Comparison of ENCODE assay signal across 11 cellular contexts in the genomic region with DNA sequence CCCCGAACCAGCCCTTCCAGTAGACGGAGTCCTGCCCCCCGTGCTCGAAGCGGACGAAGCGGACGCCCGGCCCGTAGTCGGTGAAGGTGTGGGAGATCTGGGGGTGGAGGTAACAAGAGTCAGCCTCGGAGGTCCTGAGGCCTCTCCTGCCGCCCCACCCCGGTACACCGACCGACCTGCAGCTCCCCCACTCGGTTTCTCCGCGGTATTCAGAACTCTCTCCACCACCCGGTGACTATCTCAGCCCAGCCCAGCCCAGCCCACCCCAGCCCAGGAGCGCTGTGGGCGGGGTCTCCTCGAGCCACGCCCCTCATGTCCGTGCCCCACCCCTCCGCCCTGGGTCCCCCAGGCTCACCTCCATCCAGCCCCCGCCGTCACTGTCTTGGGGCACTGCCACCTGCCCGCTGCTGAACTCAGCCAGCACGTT. TPM values are rescaled to one million over a fixed set of nuclear protein-coding genes. Genes with fewer than 3 reads are reported as not detected.
DNase-seq lines count a peak whose midpoint lies in the region; ATAC-seq, FAIRE-seq and TF ChIP-seq lines count a peak whose summit lies in the region.
"Had no signal": no experiment of that assay in that cellular context is flagged by ENCODE, and none has a peak within 500 bp of the region (broad histone marks: within the 10 kb centered on the region; RNA-seq: fewer than 3 reads in every experiment).

No MANE protein-coding gene starts in this region.

- ATAC-seq in stimulated activated naive CD8-positive, alpha-beta T cell treated with anti-CD3 and anti-CD28 coated beads, Interleukin-15, amount 100 ng/mL, for 72 hours, result peak; percentile 7
- ATAC-seq in HG02973 (IDR thresholded peaks at IDR 0.05; ENCODE audit: unreplicated experiment) (no peak), aorta (ENCODE audit: low FRiP score) (no peak)

- H3K36me3 ChIP-seq in keratinocyte (ENCODE audit: control insufficient read depth in 2 of 2, extremely low read depth in 1 of 2, insufficient read depth in 2 of 2, low read length in 2 of 2) (peaks cover 0 to 5% of the 10 kb centered on the region in 2 experiments), aorta (ENCODE audit: control insufficient read depth in 1 of 2, insufficient read depth in 2 of 2, low read length in 1 of 2) (no peaks in the 10 kb centered on the region)
- H3K36me3 ChIP-seq: prostate gland had no signal

- intact Hi-C loops in aorta (cut with DNase I), result loop anchor here in 1 of 2 donors (5.0 kb wide), 1 partner anchor 611 kb away; no protein-coding TSS in a partner anchor
- intact Hi-C loops in lower leg skin (cut with DNase I; ENCODE audit: low total_unique reads), result no loop called here

- H3K4me1 ChIP-seq in keratinocyte (ENCODE audit: control insufficient read depth, extremely low read depth, insufficient read depth, low read length) (peaks cover 16% of the 10 kb centered on the region), aorta (ENCODE audit: control insufficient read depth in 1 of 2, insufficient read depth in 2 of 2, low read length in 2 of 2) (no peaks in the 10 kb centered on the region)
- H3K4me1 ChIP-seq: prostate gland had no signal

- peaks cover 3% of the 10 kb centered on the region for H3K79me2 ChIP-seq in keratinocyte (ENCODE audit: control insufficient read depth, insufficient read depth, low read length)

- peak overlapping the region; percentile 20 for H3K4me3 Mint-ChIP-seq in activated naive CD8-positive, alpha-beta T cell
- peak overlapping the region; percentile 19 to 56 for H3K4me3 Mint-ChIP-seq in stimulated activated naive CD8-positive, alpha-beta T cell treated with anti-CD3 and anti-CD28 coated beads, Interleukin-15, amount 100 ng/mL, for 72 hours

- H3K4me1 Mint-ChIP-seq in activated naive CD8-positive, alpha-beta T cell (ENCODE audit: low read depth), result peaks cover 14% of the 10 kb centered on the region
- H3K4me1 Mint-ChIP-seq in stimulated activated naive CD8-positive, alpha-beta T cell treated with anti-CD3 and anti-CD28 coated beads, Interleukin-15, amount 100 ng/mL, for 72 hours, result peaks cover 22% of the 10 kb centered on the region

- FAIRE-seq in keratinocyte (lab: Jason Lieb, UNC), result no peak

- H3K27me3 Mint-ChIP-seq in activated naive CD8-positive, alpha-beta T cell, result no peaks in the 10 kb centered on the region
- no peaks in the 10 kb centered on the region for H3K27me3 Mint-ChIP-seq in stimulated activated naive CD8-positive, alpha-beta T cell treated with anti-CD3 and anti-CD28 coated beads, Interleukin-15, amount 100 ng/mL, for 72 hours

- H2AFZ ChIP-seq in keratinocyte (ENCODE audit: control insufficient read depth, low read length), result no peak overlapping the region

- no peak overlapping the region for H3K9ac ChIP-seq in keratinocyte (ENCODE audit: control insufficient read depth, extremely low read depth, insufficient read depth, low read length)

- H3K4me2 ChIP-seq in keratinocyte (ENCODE audit: control insufficient read depth, extremely low read depth, insufficient read depth, low read depth, low read length), result peak overlapping the region; percentile 54

- 9 to 12% methylated on average over 22 to 30 of the region's 30 CpGs for WGBS in aorta, 2 donors
- WGBS in lower leg skin, 2 donors, result 28 to 37% methylated on average over 15 to 26 of the region's 30 CpGs

- no peaks in the 10 kb centered on the region for H3K9me3 Mint-ChIP-seq in activated naive CD8-positive, alpha-beta T cell (ENCODE audit: low read depth)
- no peaks in the 10 kb centered on the region for H3K9me3 Mint-ChIP-seq in stimulated activated naive CD8-positive, alpha-beta T cell treated with anti-CD3 and anti-CD28 coated beads, Interleukin-15, amount 100 ng/mL, for 72 hours

- TF ChIP-seq CTCF in keratinocyte (optimal IDR thresholded peaks at IDR 0.05 in 1 of 3, IDR thresholded peaks at IDR 0.05 in 1 of 3, conservative IDR thresholded peaks at IDR 0.05 in 1 of 3; ENCODE audit: extremely low read depth in 1 of 3, insufficient read depth in 2 of 3, low read length in 3 of 3) (no peak), lower leg skin (IDR thresholded peaks at IDR 0.05) (no peak)

- TF ChIP-seq POLR2A in lower leg skin (IDR thresholded peaks at IDR 0.05), result no peak

- H3K9me1 ChIP-seq in keratinocyte (ENCODE audit: control insufficient read depth, extremely low read depth, insufficient read depth, low read length), result no peaks in the 10 kb centered on the region

- H4K20me1 ChIP-seq in keratinocyte (ENCODE audit: control insufficient read depth, extremely low read depth, insufficient read depth, low read length), result no peaks in the 10 kb centered on the region

- H3K4me3 ChIP-seq in keratinocyte (ENCODE audit: control insufficient read depth in 2 of 3, extremely low read depth in 1 of 3, insufficient read depth in 2 of 3, low read depth in 1 of 3, low read length in 3 of 3) (peak overlapping the region in 1 of 3 experiments; percentile 34), aorta (ENCODE audit: low read length in 2 of 2) (no peak overlapping the region), lower leg skin (ENCODE audit: low read depth, poor library complexity, severe bottlenecking) (no peak overlapping the region)
- H3K4me3 ChIP-seq: prostate gland had no signal

- H3K9me3 ChIP-seq in keratinocyte (ENCODE audit: control insufficient read depth, low read depth, low read length), result no peaks in the 10 kb centered on the region
- no peaks in the 10 kb centered on the region for H3K9me3 ChIP-seq in aorta (ENCODE audit: control insufficient read depth, low read length)
- H3K9me3 ChIP-seq: prostate gland had no signal

- no peaks in the 10 kb centered on the region for H3K36me3 Mint-ChIP-seq in activated naive CD8-positive, alpha-beta T cell

- no peak overlapping the region for H3K27ac Mint-ChIP-seq in activated naive CD8-positive, alpha-beta T cell
- H3K27ac Mint-ChIP-seq in stimulated activated naive CD8-positive, alpha-beta T cell treated with anti-CD3 and anti-CD28 coated beads, Interleukin-15, amount 100 ng/mL, for 72 hours, result no peak overlapping the region

- H3K27ac ChIP-seq in keratinocyte (ENCODE audit: control insufficient read depth, insufficient read depth, low read length), result no peak overlapping the region
- H3K27ac ChIP-seq in aorta (ENCODE audit: low read depth in 1 of 2, low read length in 2 of 2), result no peak overlapping the region
- H3K27ac ChIP-seq: prostate gland had no signal

- dilution Hi-C loops in keratinocyte (cut with MboI; ENCODE audit: extremely low pct_ligation_motif_present, low sequenced_read_pairs), result no loop called here

- peak; percentile 25 for DNase-seq in DMS153 treated with DMSO at 0.1 percent for 48 hours (lab: John Stamatoyannopoulos, UW; ENCODE audit: unreplicated experiment)
- no peak for DNase-seq in DMS153 (lab: John Stamatoyannopoulos, UW)
- no peak for DNase-seq in keratinocyte (ENCODE audit: low read depth, low spot score)
- no peak for DNase-seq in stimulated activated naive CD8-positive, alpha-beta T cell treated with anti-CD3 and anti-CD28 coated beads, Interleukin-15, amount 100 ng/mL, for 72 hours
- DNase-seq in aorta, result no peak
- no peak for DNase-seq in lower leg skin (ENCODE audit: low spot score in 2 of 2)

- H3K27me3 ChIP-seq in keratinocyte (ENCODE audit: control insufficient read depth, extremely low read depth, insufficient read depth, low read length), result no peaks in the 10 kb centered on the region
- no peaks in the 10 kb centered on the region for H3K27me3 ChIP-seq in aorta (ENCODE audit: control insufficient read depth in 1 of 2, insufficient read depth in 2 of 2, low read length in 1 of 2)

RNA-seq across cellular contexts. Expression of a gene that starts 5.5 kb away (rescaled TPM):
- 42.2 to 83.7 TPM (median 65.9 TPM) in 3 replicates for polyA plus RNA-seq in keratinocyte
- polyA plus RNA-seq in keratinocyte (2011; ENCODE audit: low read depth), result 10.6 TPM
- polyA plus RNA-seq in keratinocyte (2011; cell fraction: cytosol; rRNA removed), result 46.9 and 115 TPM in 2 replicates
- polyA plus RNA-seq in keratinocyte (2011; cell fraction: nucleus; rRNA removed), result 69.6 and 87.7 TPM in 2 replicates
- 37.8 and 105 TPM in 2 replicates for polyA plus RNA-seq in keratinocyte (2012; ENCODE audit: low replicate concordance)
- polyA minus RNA-seq in keratinocyte, result 17.7 to 28.5 TPM (median 26.1 TPM) in 3 replicates
- 70.2 TPM for polyA minus RNA-seq in keratinocyte (2011; cell fraction: cytosol; rRNA and poly(A)+ RNA removed)
- 11.0 and 15.2 TPM in 2 replicates for polyA minus RNA-seq in keratinocyte (2011; cell fraction: nucleus; rRNA and poly(A)+ RNA removed)
- 1 to 10 TPM; 1.7 to 9.8 TPM for total RNA-seq in aorta
- 1 to 10 TPM in 1 of 2 donors, under 1 TPM in 1; 0.87 to 7.3 TPM for polyA plus RNA-seq in aorta
- 10 to 100 TPM in 3 of 4 donors, 1 to 10 TPM in 1; 9.1 to 19.5 (median 14.9) TPM for total RNA-seq in lower leg skin
- total RNA-seq: LHCN-M2 had no signal

RNA-seq across cellular contexts. Expression of a gene that starts 5.9 kb away (rescaled TPM):
- polyA plus RNA-seq in keratinocyte, result 23.1 to 39.9 TPM (median 25.8 TPM) in 3 replicates
- 4.8 TPM for polyA plus RNA-seq in keratinocyte (2011; ENCODE audit: low read depth)
- polyA plus RNA-seq in keratinocyte (2011; cell fraction: cytosol; rRNA removed), result 14.0 and 29.5 TPM in 2 replicates
- 99.8 and 117 TPM in 2 replicates for polyA plus RNA-seq in keratinocyte (2011; cell fraction: nucleus; rRNA removed)
- polyA plus RNA-seq in keratinocyte (2012; ENCODE audit: low replicate concordance), result 21.2 and 27.8 TPM in 2 replicates
- 20.5 to 26.1 TPM (median 21.2 TPM) in 3 replicates for polyA minus RNA-seq in keratinocyte
- polyA minus RNA-seq in keratinocyte (2011; cell fraction: cytosol; rRNA and poly(A)+ RNA removed), result 36.6 TPM
- 26.4 and 30.6 TPM in 2 replicates for polyA minus RNA-seq in keratinocyte (2011; cell fraction: nucleus; rRNA and poly(A)+ RNA removed)
- total RNA-seq in aorta, result 10 to 100 TPM; 10.4 to 29.0 TPM
- polyA plus RNA-seq in aorta, result 10 to 100 TPM; 13.1 to 40.6 TPM
- total RNA-seq in lower leg skin, result 10 to 100 TPM; 25.0 to 32.3 (median 27.0) TPM

RNA-seq across cellular contexts. Expression of a gene that starts 15.3 kb away (rescaled TPM):
- 10.9 to 24.0 TPM (median 11.2 TPM) in 3 replicates for polyA plus RNA-seq in keratinocyte
- polyA plus RNA-seq in keratinocyte (2011; ENCODE audit: low read depth), result 3.0 TPM
- polyA plus RNA-seq in keratinocyte (2011; cell fraction: cytosol; rRNA removed), result 14.5 and 19.9 TPM in 2 replicates
- polyA plus RNA-seq in keratinocyte (2011; cell fraction: nucleus; rRNA removed), result 8.7 and 10.4 TPM in 2 replicates
- 9.5 and 11.5 TPM in 2 replicates for polyA plus RNA-seq in keratinocyte (2012; ENCODE audit: low replicate concordance)
- 7.5 to 18.6 TPM (median 13.0 TPM) in 3 replicates for polyA minus RNA-seq in keratinocyte
- 13.8 TPM for polyA minus RNA-seq in keratinocyte (2011; cell fraction: cytosol; rRNA and poly(A)+ RNA removed)
- 4.7 TPM in 2 replicates for polyA minus RNA-seq in keratinocyte (2011; cell fraction: nucleus; rRNA and poly(A)+ RNA removed)
- total RNA-seq in aorta, result 1 to 10 TPM; 4.1 to 7.5 TPM
- 10 to 100 TPM; 11.4 to 12.1 TPM for polyA plus RNA-seq in aorta
- total RNA-seq in lower leg skin, result 10 to 100 TPM; 14.1 to 18.8 (median 16.7) TPM
- total RNA-seq: A172 had no signal

RNA-seq across cellular contexts. Expression of a gene that starts 32.2 kb away (rescaled TPM):
- polyA plus RNA-seq in keratinocyte (24.8 to 31.6 TPM (median 26.4 TPM) in 3 replicates), aorta (10 to 100 TPM; 25.2 to 41.8 TPM)
- 4.3 TPM for polyA plus RNA-seq in keratinocyte (2011; ENCODE audit: low read depth)
- polyA plus RNA-seq in keratinocyte (2011; cell fraction: cytosol; rRNA removed), result 28.9 and 41.2 TPM in 2 replicates
- polyA plus RNA-seq in keratinocyte (2011; cell fraction: nucleus; rRNA removed), result 17.2 and 22.1 TPM in 2 replicates
- 25.5 and 33.4 TPM in 2 replicates for polyA plus RNA-seq in keratinocyte (2012; ENCODE audit: low replicate concordance)
- polyA minus RNA-seq in keratinocyte, result 16.9 to 36.2 TPM (median 22.1 TPM) in 3 replicates
- polyA minus RNA-seq in keratinocyte (2011; cell fraction: cytosol; rRNA and poly(A)+ RNA removed), result 28.6 TPM
- polyA minus RNA-seq in keratinocyte (2011; cell fraction: nucleus; rRNA and poly(A)+ RNA removed), result 3.6 and 4.7 TPM in 2 replicates
- total RNA-seq in aorta (10 to 100 TPM; 23.4 to 24.1 TPM), lower leg skin (10 to 100 TPM; 22.7 to 40.0 (median 32.5) TPM)

RNA-seq across cellular contexts. Expression of a gene that starts 42.8 kb away (rescaled TPM):
- polyA plus RNA-seq in keratinocyte (not detected in 3 replicates), aorta (under 1 TPM in 1 of 2 donors, not detected in 1; 0.03 TPM)
- polyA plus RNA-seq in keratinocyte (2011; ENCODE audit: low read depth), result not detected
- polyA plus RNA-seq in keratinocyte (2011; cell fraction: cytosol; rRNA removed), result not detected in 2 replicates
- polyA plus RNA-seq in keratinocyte (2011; cell fraction: nucleus; rRNA removed), result 0.01 and 0.03 TPM in 2 replicates
- polyA plus RNA-seq in keratinocyte (2012; ENCODE audit: low replicate concordance), result not detected in 2 replicates
- polyA minus RNA-seq in keratinocyte, result 0.03 TPM in 1 of 3 replicates, not detected in the others
- polyA minus RNA-seq in keratinocyte (2011; cell fraction: cytosol; rRNA and poly(A)+ RNA removed), result not detected
- polyA minus RNA-seq in keratinocyte (2011; cell fraction: nucleus; rRNA and poly(A)+ RNA removed), result not detected in 2 replicates
- total RNA-seq in aorta (under 1 TPM in 1 of 2 donors, not detected in 1; 0.21 TPM), lower leg skin (under 1 TPM in 3 of 4 donors, not detected in 1; 0.15 to 0.52 (median 0.36) TPM)
